Comparison of ENCODE assay signal across 8 cellular contexts in the genomic region with DNA sequence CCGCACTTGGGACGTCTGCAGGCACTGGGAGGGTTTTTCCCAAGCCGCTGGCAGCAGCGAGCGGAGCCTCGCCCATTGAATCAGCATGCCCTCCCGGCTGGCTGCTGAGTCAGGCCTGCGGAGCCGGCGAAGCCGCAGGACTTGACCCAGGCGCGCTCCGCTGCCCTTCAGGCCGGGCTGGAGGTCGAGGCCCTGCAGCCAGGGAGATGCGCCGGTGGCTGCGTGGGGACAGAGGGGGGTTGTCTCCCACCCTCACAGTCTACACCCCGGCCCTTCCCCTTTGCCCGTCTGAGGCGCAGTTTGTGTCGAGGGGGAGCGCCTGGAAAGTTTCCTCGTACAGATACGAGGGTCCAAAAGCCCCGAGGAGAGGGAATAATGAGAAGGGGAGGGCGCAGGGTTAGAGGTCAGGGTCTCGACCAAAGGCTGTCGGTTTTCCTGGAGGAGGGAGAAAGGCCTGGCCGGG. TPM values are rescaled to one million over a fixed set of nuclear protein-coding genes. Genes with fewer than 3 reads are reported as not detected.
A peak's percentile ranks its signal among the peaks of the same experiment; 100 is the strongest.
DNase-seq lines count a peak whose midpoint lies in the region; ATAC-seq and TF ChIP-seq lines count a peak whose summit lies in the region.

No MANE protein-coding gene starts in this region.

- H3K9me3 Mint-ChIP-seq in activated CD8-positive, alpha-beta memory T cell treated with anti-CD3 and anti-CD28 coated beads, Interleukin-2, amount 10 ng/mL, durations not matched to agents 7 days and 5 days (ENCODE audit: low read depth): no peaks in the 10 kb centered on the region

- H3K27ac Mint-ChIP-seq in activated CD8-positive, alpha-beta memory T cell treated with anti-CD3 and anti-CD28 coated beads, Interleukin-2, amount 10 ng/mL, durations not matched to agents 7 days and 5 days: peak overlapping the region; percentile 81

- no peak for ATAC-seq in activated CD8-positive, alpha-beta memory T cell treated with anti-CD3 and anti-CD28 coated beads, Interleukin-2, amount 10 ng/mL, durations not matched to agents 7 days and 5 days
- ATAC-seq in psoas muscle (peak; percentile 69 to 83 (median 82)), GM18870 (IDR thresholded peaks at IDR 0.05; ENCODE audit: unreplicated experiment) (no peak), HG02623 (IDR thresholded peaks at IDR 0.05; ENCODE audit: unreplicated experiment) (no peak)

- H3K9me3 ChIP-seq in ascending aorta (no peaks in the 10 kb centered on the region), hepatocyte (ENCODE audit: low read depth) (no peaks in the 10 kb centered on the region), psoas muscle (no peaks in the 10 kb centered on the region)

- peaks cover 41% of the 10 kb centered on the region for H3K79me2 ChIP-seq in hepatocyte

- H3K27me3 Mint-ChIP-seq in activated CD8-positive, alpha-beta memory T cell treated with anti-CD3 and anti-CD28 coated beads, Interleukin-2, amount 10 ng/mL, durations not matched to agents 7 days and 5 days: no peaks in the 10 kb centered on the region

- no peaks in the 10 kb centered on the region for H3K9me2 ChIP-seq in hepatocyte (replicated peaks; ENCODE audit: insufficient read depth)

- H3K27ac ChIP-seq in ascending aorta: peak overlapping the region; percentile 96 to 99
- peak overlapping the region; percentile 100 for H3K27ac ChIP-seq in hepatocyte
- H3K27ac ChIP-seq in psoas muscle: peak overlapping the region; percentile 88

- intact Hi-C loops in ascending aorta (cut with DNase I): loop anchor here (2.0 to 5.0 kb wide), 3 partner anchors 65 to 111 kb away; a partner anchor contains a TSS
- intact Hi-C loops in psoas muscle (cut with DNase I): loop anchor here in 1 of 2 donors (5.0 kb wide), 1 partner anchor 66 kb away; a partner anchor contains a TSS

- TF ChIP-seq CTCF in NB4 (IDR thresholded peaks at IDR 0.05; ENCODE audit: low read depth, low read length) (no peak), ascending aorta (IDR thresholded peaks at IDR 0.05) (no peak), hepatocyte (IDR thresholded peaks at IDR 0.05; ENCODE audit: poor library complexity) (no peak), psoas muscle (IDR thresholded peaks at IDR 0.05) (no peak)

- 16% methylated on average over 26 of the region's 31 CpGs for WGBS in hepatocyte (ENCODE audit: low lambda C conversion rate, missing lambda C conversion rate)
- WGBS in psoas muscle, 3 donors: 1 to 2% (median 1%) methylated on average over 29 to 31 of the region's 31 CpGs

- DNase-seq in activated CD8-positive, alpha-beta memory T cell treated with anti-CD3 and anti-CD28 coated beads, Interleukin-2, amount 10 ng/mL, durations not matched to agents 7 days and 5 days: no peak
- DNase-seq in activated CD8-positive, alpha-beta memory T cell treated with anti-CD3 and anti-CD28 coated beads for 24 hours: no peak
- DNase-seq in NB4 (ENCODE audit: low read depth) (peak; percentile 28), ascending aorta (ENCODE audit: low spot score in 2 of 2) (peak; percentile 40 to 90), hepatocyte (ENCODE audit: low spot score) (peak; percentile 89), psoas muscle (peak; percentile 85 to 91)

- H3K36me3 ChIP-seq in ascending aorta (peaks cover 0 to 8% of the 10 kb centered on the region in 2 donors), hepatocyte (replicated peaks; ENCODE audit: insufficient read depth, low read depth) (no peaks in the 10 kb centered on the region), psoas muscle (ENCODE audit: insufficient read depth in 1 of 2, low read depth in 1 of 2) (peaks cover 0 to 15% of the 10 kb centered on the region in 2 donors)

- peaks cover 45% of the 10 kb centered on the region for H3K4me1 Mint-ChIP-seq in activated CD8-positive, alpha-beta memory T cell treated with anti-CD3 and anti-CD28 coated beads, Interleukin-2, amount 10 ng/mL, durations not matched to agents 7 days and 5 days

- H3K27me3 ChIP-seq in ascending aorta (no peaks in the 10 kb centered on the region), hepatocyte (no peaks in the 10 kb centered on the region), psoas muscle (ENCODE audit: insufficient read depth in 3 of 3, low read length in 2 of 3) (no peaks in the 10 kb centered on the region)

- H3K4me1 ChIP-seq in ascending aorta (peaks cover 20 to 33% of the 10 kb centered on the region in 2 donors), hepatocyte (ENCODE audit: insufficient read depth) (peaks cover 12% of the 10 kb centered on the region), psoas muscle (peaks cover 49% of the 10 kb centered on the region)

- H4K20me1 ChIP-seq in hepatocyte (ENCODE audit: insufficient read depth, poor library complexity, severe bottlenecking): peaks cover 36% of the 10 kb centered on the region

- H3K4me3 ChIP-seq in NB4 (ENCODE audit: low read depth, low read length): peak overlapping the region; percentile 68
- H3K4me3 ChIP-seq in ascending aorta: peak overlapping the region; percentile 78 to 80
- H3K4me3 ChIP-seq in hepatocyte: peak overlapping the region; percentile 96
- peak overlapping the region; percentile 76 for H3K4me3 ChIP-seq in psoas muscle

- peak overlapping the region; percentile 97 for H3K4me2 ChIP-seq in hepatocyte

- H2AFZ ChIP-seq in hepatocyte: peak overlapping the region; percentile 97

- CTCF ChIA-PET in activated CD8-positive, alpha-beta memory T cell treated with anti-CD3 and anti-CD28 coated beads, Interleukin-2, amount 10 ng/mL, durations not matched to agents 7 days and 5 days (lab: Charles Lee): interaction anchor here (0.9 to 1.3 kb wide), 2 partner anchors 15 to 273 kb away, joined by 3 to 5 read pairs; no protein-coding TSS in a partner anchor

- TF ChIP-seq POLR2A in NB4 (IDR thresholded peaks at IDR 0.05; ENCODE audit: extremely low read depth, insufficient read length): no peak

- H3K36me3 Mint-ChIP-seq in activated CD8-positive, alpha-beta memory T cell treated with anti-CD3 and anti-CD28 coated beads, Interleukin-2, amount 10 ng/mL, durations not matched to agents 7 days and 5 days: peaks cover 4% of the 10 kb centered on the region

- H3K4me3 Mint-ChIP-seq in activated CD8-positive, alpha-beta memory T cell treated with anti-CD3 and anti-CD28 coated beads, Interleukin-2, amount 10 ng/mL, durations not matched to agents 7 days and 5 days: peak overlapping the region; percentile 86

RNA-seq across cellular contexts. Expression of a gene that starts 0.8 kb away (rescaled TPM):
- 100 to 1,000 TPM; 171 to 206 TPM for total RNA-seq in activated CD8-positive, alpha-beta memory T cell treated with anti-CD3 and anti-CD28 coated beads, Interleukin-2, amount 10 ng/mL, durations not matched to agents 7 days and 5 days
- total RNA-seq in ascending aorta: 302 TPM
- total RNA-seq in hepatocyte: 115 and 122 TPM in 2 replicates
- polyA plus RNA-seq in hepatocyte: 95.4 and 130 TPM in 2 replicates
- 100 to 1,000 TPM; 126 to 190 (median 148) TPM for total RNA-seq in psoas muscle
- 100 to 1,000 TPM in 2 of 3 donors, 10 to 100 TPM in 1; 86.4 to 256 (median 201) TPM for polyA plus RNA-seq in psoas muscle

Comparison
In these comparisons a context has a peak if more than half of its experiments do, and no peak if none do; other contexts are left out.
1. ATAC-seq: peak in psoas muscle (4 of 4); none in activated CD8-positive, alpha-beta memory T cell treated with anti-CD3 and anti-CD28 coated beads, Interleukin-2, amount 10 ng/mL, durations not matched to agents 7 days and 5 days (single experiment), GM18870 (single experiment) and HG02623 (single experiment).
2. DNase-seq: peak in NB4 (single experiment), ascending aorta (2 of 2), hepatocyte (single experiment) and psoas muscle (2 of 2); none in activated CD8-positive, alpha-beta memory T cell treated with anti-CD3 and anti-CD28 coated beads, Interleukin-2, amount 10 ng/mL, durations not matched to agents 7 days and 5 days (single experiment) and activated CD8-positive, alpha-beta memory T cell treated with anti-CD3 and anti-CD28 coated beads for 24 hours (single experiment).
3. Peak in every context shown above with its lines, with median percentiles within 50 percentile points of each other: H3K4me3 ChIP-seq and H3K27ac ChIP-seq.